ENCODE assay signal across 16 cellular contexts in genomic region chr2:235024191-235024611, GRCh38.
DNase-seq lines count a peak whose midpoint lies in the region; TF ChIP-seq lines count a peak whose summit lies in the region.
"Had no signal": no experiment of that assay in that cellular context is flagged by ENCODE, and none has a peak within 500 bp of the region (broad histone marks: within the 10 kb centered on the region; RNA-seq: fewer than 3 reads in every experiment).

No MANE protein-coding gene starts in this region.

- H3K9ac ChIP-seq in colonic mucosa (ENCODE audit: low read depth in 2 of 2, low read length in 2 of 2) = no peak overlapping the region

- intact Hi-C loops in colonic mucosa (cut with DNase I) = no loop called here

- peaks cover 5% of the 10 kb centered on the region for H3K4me1 ChIP-seq in colonic mucosa

- TF ChIP-seq CTCF in BJ (IDR thresholded peaks at IDR 0.05; ENCODE audit: insufficient read depth, low read depth, low read length) = no peak
- TF ChIP-seq CTCF in colonic mucosa (IDR thresholded peaks at IDR 0.05) = no peak

- H3K36me3 ChIP-seq in BJ (ENCODE audit: control insufficient read depth, insufficient read depth, low read length) (no peaks in the 10 kb centered on the region; the same call in 1 of the 2 replicates), colonic mucosa (no peaks in the 10 kb centered on the region)

- H3K4me3 ChIP-seq in BJ (ENCODE audit: low read depth, low read length) (no peak overlapping the region), colonic mucosa (no peak overlapping the region)

- CTCF ChIA-PET in BJ (lab: Yijun Ruan, JAX) = interaction anchor here (0.7 to 1.3 kb wide), 4 partner anchors 23 to 89 kb away, joined by 3 read pairs; no protein-coding TSS in a partner anchor

- no peaks in the 10 kb centered on the region for H3K9me3 ChIP-seq in colonic mucosa

- DNase-seq in BJ (ENCODE audit: low read depth) = peak; percentile 73
- DNase-seq in HK-2 (ENCODE audit: unreplicated experiment) = peak; percentile 84
- DNase-seq in astrocyte of the hippocampus (ENCODE audit: low read depth, low spot score) = peak; percentile 53
- peak; percentile 46 for DNase-seq in myocyte (ENCODE audit: low read depth)
- no peak for DNase-seq in NCI-H446 (lab: John Stamatoyannopoulos, UW)
- no peak for DNase-seq in colonic mucosa
- no peak for DNase-seq in NCI-H345 (lab: John Stamatoyannopoulos, UW)
- no peak for DNase-seq in CD1c-positive myeloid dendritic cell (ENCODE audit: extremely low spot score)
- DNase-seq: activated CD4-positive, alpha-beta T cell treated with anti-CD3 and anti-CD28 coated beads for 36 hours; activated T-cell treated with anti-CD3 and anti-CD28 coated beads, Interleukin-2, amount 50 U/mL, for 1 hour; CD4-positive, CD25-positive, alpha-beta regulatory T cell; H7; NCI-H1092; NCI-H226; stimulated activated CD4-positive, alpha-beta T cell treated with anti-CD3 and anti-CD28 coated beads, Interleukin-4, amount 100 ng/mL, for 1 hour; stimulated activated naive CD4-positive, alpha-beta T cell had no signal

- no peaks in the 10 kb centered on the region for H3K27me3 ChIP-seq in BJ (ENCODE audit: control insufficient read depth, insufficient read depth, low read length)
- no peaks in the 10 kb centered on the region for H3K27me3 ChIP-seq in colonic mucosa

- no peak overlapping the region for H3K27ac ChIP-seq in colonic mucosa

- POLR2A ChIA-PET in BJ (lab: Charles Lee) = no interaction called here

Comparison
In these comparisons a context has a peak if more than half of its experiments do, and no peak if none do; other contexts are left out.
1. DNase-seq: peak in BJ (single experiment), HK-2 (single experiment), astrocyte of the hippocampus (single experiment) and myocyte (single experiment); none in NCI-H446 (0 of 2), colonic mucosa (single experiment), NCI-H345 (single experiment) and CD1c-positive myeloid dendritic cell (single experiment).